Comparison of ENCODE assay signal across 8 cellular contexts in the genomic region with DNA sequence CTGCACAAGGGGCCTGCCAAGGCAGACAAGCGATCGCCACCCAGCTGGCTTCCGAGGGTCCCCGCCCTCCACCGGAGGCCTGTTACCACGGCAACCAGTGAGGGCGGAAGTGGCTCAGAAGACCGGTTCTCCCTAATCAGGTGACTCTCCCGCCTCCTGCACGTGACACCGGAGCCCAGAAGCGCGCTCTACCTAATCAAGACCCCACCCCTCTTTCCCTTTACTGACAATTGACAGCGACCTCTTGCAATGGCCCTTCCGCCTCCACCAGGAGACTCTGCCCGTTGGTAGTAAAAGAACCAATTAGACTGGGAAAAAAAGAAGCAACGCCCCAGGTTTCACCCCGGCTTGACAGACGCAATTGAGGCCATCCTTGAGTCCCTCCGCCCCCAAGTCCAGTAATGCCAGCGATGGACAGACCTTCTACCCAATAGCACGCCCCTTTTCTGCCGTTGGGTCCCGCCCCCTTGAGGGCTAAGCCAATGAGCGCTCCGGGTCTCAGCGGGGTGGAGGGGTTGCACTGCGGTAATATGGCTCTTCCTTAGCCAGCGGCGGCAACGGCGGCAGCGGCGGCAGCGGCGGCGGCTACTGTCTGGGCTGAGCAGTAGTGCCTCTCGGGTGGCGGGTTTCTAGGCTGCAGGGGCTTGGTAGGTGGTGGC.
DNase-seq lines count a peak whose midpoint lies in the region; ATAC-seq and TF ChIP-seq lines count a peak whose summit lies in the region.

Gene UVRAG (plus strand): TSS at position 525 of the 659 bp plus-strand sequence. CDS start 198 bp downstream, outside the sequence.

- peak; percentile 94 for ATAC-seq in stimulated activated naive CD8-positive, alpha-beta T cell treated with anti-CD3 and anti-CD28 coated beads, Interleukin-15, amount 100 ng/mL, for 72 hours

- H3K4me1 ChIP-seq in ES-I3 (ENCODE audit: insufficient read depth, low read length) (peaks cover 4% of the 10 kb centered on the region; the same call in 1 of the 2 replicates), HAP-1 (peaks cover 8% of the 10 kb centered on the region; the same call in 1 of the 2 replicates), MM.1S (ENCODE audit: low read length) (peaks cover 33% of the 10 kb centered on the region)

- peak within 1 kb of the TSS; percentile 92 for H3K4me3 Mint-ChIP-seq in nephron progenitor cell
- no peak within 1 kb of the TSS for H3K4me3 Mint-ChIP-seq in stimulated activated naive CD8-positive, alpha-beta T cell treated with anti-CD3 and anti-CD28 coated beads, Interleukin-15, amount 100 ng/mL, for 72 hours

- H3F3A ChIP-seq in MM.1S (ENCODE audit: insufficient read depth, low read length): peaks cover 9% of the 10 kb centered on the region; the same call in 1 of the 2 replicates

- H3K9ac ChIP-seq in ES-I3 (ENCODE audit: low read depth, low read length) (peak within 1 kb of the TSS; percentile 68), MM.1S (ENCODE audit: low read length) (peak within 1 kb of the TSS; percentile 81)

- H3K36me3 ChIP-seq in ES-I3 (ENCODE audit: insufficient read depth, low read length): no peaks in the 10 kb centered on the region
- H3K36me3 ChIP-seq in HAP-1 (replicated peaks): no peaks in the 10 kb centered on the region
- no peaks in the 10 kb centered on the region for H3K36me3 ChIP-seq in MM.1S (replicated peaks; ENCODE audit: insufficient read depth, low read length)

- H4K20me1 ChIP-seq in MM.1S (ENCODE audit: insufficient read depth, low read length): 0 out of 2 replicates have a peak, but pooled peaks cover 6% of the 10 kb centered on the region

- DNase-seq in HAP-1 (ENCODE audit: low spot score in 2 of 2) (peak; percentile 98 to 99), MM.1S (peak; percentile 97), SIG-M5 (lab: John Stamatoyannopoulos, UW) (peak; percentile 93), activated gamma-delta T cell (lab: John Stamatoyannopoulos, UW) (peak; percentile 89), fibroblast of the conjunctiva (ENCODE audit: low read depth) (peak; percentile 99), nephron progenitor cell (peak; percentile 99)
- DNase-seq in stimulated activated naive CD8-positive, alpha-beta T cell treated with anti-CD3 and anti-CD28 coated beads, Interleukin-15, amount 100 ng/mL, for 72 hours: peak; percentile 99

- H3K9me3 ChIP-seq in ES-I3 (ENCODE audit: control insufficient read depth, insufficient read depth, low read length): no peaks in the 10 kb centered on the region
- H3K9me3 ChIP-seq in HAP-1: no peaks in the 10 kb centered on the region
- no peaks in the 10 kb centered on the region for H3K9me3 ChIP-seq in MM.1S (replicated peaks; ENCODE audit: insufficient read depth, low read length)

- no peaks in the 10 kb centered on the region for H3K27me3 ChIP-seq in HAP-1 (ENCODE audit: low read depth)
- no peaks in the 10 kb centered on the region for H3K27me3 ChIP-seq in MM.1S (replicated peaks; ENCODE audit: insufficient read depth, low read length)

- H2AFZ ChIP-seq in MM.1S (ENCODE audit: low read length): peak within 1 kb of the TSS; percentile 74

- H3K27me3 Mint-ChIP-seq in nephron progenitor cell (ENCODE audit: low read depth, poor library complexity): no peaks in the 10 kb centered on the region
- no peaks in the 10 kb centered on the region for H3K27me3 Mint-ChIP-seq in stimulated activated naive CD8-positive, alpha-beta T cell treated with anti-CD3 and anti-CD28 coated beads, Interleukin-15, amount 100 ng/mL, for 72 hours

- H3K9me2 ChIP-seq in MM.1S (replicated peaks; ENCODE audit: insufficient read depth, low read length): no peaks in the 10 kb centered on the region

- H3K27ac ChIP-seq in MM.1S (ENCODE audit: low read length): peak within 1 kb of the TSS; percentile 74; the same call in 1 of the 2 replicates

- in situ Hi-C loops in HAP-1 (cut with MboI; ENCODE audit: low sequenced_read_pairs): no loop called here

- peak within 1 kb of the TSS; percentile 80 for H3K4me3 ChIP-seq in HAP-1
- H3K4me3 ChIP-seq in MM.1S (ENCODE audit: low read length): peak within 1 kb of the TSS; percentile 98

- no peaks in the 10 kb centered on the region for H3K36me3 Mint-ChIP-seq in nephron progenitor cell (ENCODE audit: low read depth)

- H3K27ac Mint-ChIP-seq in nephron progenitor cell: peak within 1 kb of the TSS; percentile 98
- peak within 1 kb of the TSS in 1 of 2 donors; percentile 95 for H3K27ac Mint-ChIP-seq in stimulated activated naive CD8-positive, alpha-beta T cell treated with anti-CD3 and anti-CD28 coated beads, Interleukin-15, amount 100 ng/mL, for 72 hours

- H3K4me1 Mint-ChIP-seq in nephron progenitor cell: peaks cover 19% of the 10 kb centered on the region
- peaks cover 14% of the 10 kb centered on the region for H3K4me1 Mint-ChIP-seq in stimulated activated naive CD8-positive, alpha-beta T cell treated with anti-CD3 and anti-CD28 coated beads, Interleukin-15, amount 100 ng/mL, for 72 hours

- H3K79me2 ChIP-seq in MM.1S (ENCODE audit: low read length): peaks cover 40% of the 10 kb centered on the region

- H3K4me2 ChIP-seq in MM.1S (ENCODE audit: low read depth, low read length): peak within 1 kb of the TSS; percentile 88

- H3K9me3 Mint-ChIP-seq in nephron progenitor cell: no peaks in the 10 kb centered on the region
- no peaks in the 10 kb centered on the region for H3K9me3 Mint-ChIP-seq in stimulated activated naive CD8-positive, alpha-beta T cell treated with anti-CD3 and anti-CD28 coated beads, Interleukin-15, amount 100 ng/mL, for 72 hours

- TF ChIP-seq CTCF in MM.1S (IDR thresholded peaks at IDR 0.05; ENCODE audit: low read length): no peak
- no peak for TF ChIP-seq CTCF in nephron progenitor cell (IDR thresholded peaks at IDR 0.05)

Comparison
In these comparisons a context has a peak if more than half of its experiments do, and no peak if none do; other contexts are left out.
1. Peak in every context shown above with its lines: DNase-seq, ATAC-seq, H3K4me3 ChIP-seq and H3K27ac ChIP-seq.